1 cellular context compared by ENCODE assay signal in genomic region chr10:38156416-38157269, GRCh38.
TF ChIP-seq lines count a peak whose summit lies in the region.

No MANE protein-coding gene starts in this region.

TF ChIP-seq in SK-N-SH, 30 proteins besides CTCF, POLR2A, EP300 and RAD21 (continued from another document):
- no peak for TF ChIP-seq POLR2AphosphoS5 (IDR thresholded peaks at IDR 0.05; ENCODE audit: low read depth, low read length)
- TF ChIP-seq GABPA (IDR thresholded peaks at IDR 0.05; ENCODE audit: low read depth) = no peak
- no peak for TF ChIP-seq RFX5 (IDR thresholded peaks at IDR 0.05; ENCODE audit: low read length)
- no peak for TF ChIP-seq USF2 (IDR thresholded peaks at IDR 0.05; ENCODE audit: borderline replicate concordance, low read depth, low read length)
- TF ChIP-seq SMC3 (IDR thresholded peaks at IDR 0.05; ENCODE audit: low read depth, low read length) = no peak
- TF ChIP-seq MEF2A (IDR thresholded peaks at IDR 0.05; ENCODE audit: borderline replicate concordance, low read depth) = no peak
